8 cellular contexts compared by ENCODE assay signal in genomic region chr1:22710688-22711024, GRCh38. TPM values are rescaled to one million over a fixed set of nuclear protein-coding genes. Genes with fewer than 3 reads are reported as not detected.
A peak's percentile ranks its signal among the peaks of the same experiment; 100 is the strongest.
DNase-seq lines count a peak whose midpoint lies in the region; ATAC-seq and TF ChIP-seq lines count a peak whose summit lies in the region.

TSS of gene EPHB2 (plus strand) at chr1:22710839. CDS start at chr1:22710983, 144 bp downstream.

- no peaks in the 10 kb centered on the region for H4K20me1 ChIP-seq in smooth muscle cell (ENCODE audit: low read depth)

- H3K4me3 Mint-ChIP-seq in brain = peak within 1 kb of the TSS; percentile 88 to 93 (median 90)

- H3K4me3 ChIP-seq in NT2/D1 (ENCODE audit: insufficient read length, low read depth) (peak within 1 kb of the TSS; percentile 42), smooth muscle cell (peak within 1 kb of the TSS; percentile 50)

- H3K4me1 Mint-ChIP-seq in brain = peaks cover 63% of the 10 kb centered on the region

- TF ChIP-seq CTCF in brain (conservative IDR thresholded peaks at IDR 0.05) (no peak), smooth muscle cell (IDR thresholded peaks at IDR 0.05; ENCODE audit: borderline replicate concordance, insufficient read depth, poor library complexity, severe bottlenecking) (no peak)

- H3K9me3 Mint-ChIP-seq in brain = peaks cover 0 to 3% (median 0%) of the 10 kb centered on the region in 5 experiments

- no peak within 1 kb of the TSS for H3K27ac ChIP-seq in smooth muscle cell (ENCODE audit: low read depth)

- no peaks in the 10 kb centered on the region for H3K79me2 ChIP-seq in smooth muscle cell (ENCODE audit: low read depth)

- H3K36me3 Mint-ChIP-seq in brain = peaks cover 14% of the 10 kb centered on the region

- no peaks in the 10 kb centered on the region for H3K36me3 ChIP-seq in NT2/D1 (ENCODE audit: insufficient read depth, insufficient read length, low read length)
- no peaks in the 10 kb centered on the region for H3K36me3 ChIP-seq in smooth muscle cell (ENCODE audit: low read depth)

- 2% methylated on average over 17 of the region's 55 CpGs for WGBS in smooth muscle cell (ENCODE audit: low lambda C conversion rate)

- peak; percentile 60 for ATAC-seq in Right ventricle myocardium inferior
- ATAC-seq in GM18870 (IDR thresholded peaks at IDR 0.05; ENCODE audit: unreplicated experiment) = no peak

- DNase-seq in Right ventricle myocardium inferior (ENCODE audit: missing footprints) (no peak), cardiac septum (ENCODE audit: low spot score) (no peak), NT2/D1 (ENCODE audit: low read depth, low spot score) (no peak), iPS-NIHi7 (ENCODE audit: extremely low spot score) (peak; percentile 75), smooth muscle cell (lab: John Stamatoyannopoulos, UW; ENCODE audit: unreplicated experiment) (peak; percentile 44)
- DNase-seq in central memory CD4-positive, alpha-beta T cell = no peak

- H2AFZ ChIP-seq in smooth muscle cell (ENCODE audit: low read depth) = no peak within 1 kb of the TSS

- H3K9ac ChIP-seq in NT2/D1 (ENCODE audit: insufficient read length, low read depth) (peak within 1 kb of the TSS; percentile 32), smooth muscle cell (ENCODE audit: low read depth) (no peak within 1 kb of the TSS)

- peak within 1 kb of the TSS; percentile 90 for H3K4me2 ChIP-seq in smooth muscle cell

- no peaks in the 10 kb centered on the region for H3F3A ChIP-seq in smooth muscle cell (ENCODE audit: low read depth)

- H3K27me3 Mint-ChIP-seq in brain = peaks cover 2% of the 10 kb centered on the region

- H3K27ac Mint-ChIP-seq in brain = peak within 1 kb of the TSS; percentile 82 to 98 (median 95)

- peaks cover 36% of the 10 kb centered on the region for H3K27me3 ChIP-seq in NT2/D1 (ENCODE audit: insufficient read depth, insufficient read length)
- H3K27me3 ChIP-seq in smooth muscle cell (ENCODE audit: low read depth) = peaks cover 55% of the 10 kb centered on the region

- H3K4me1 ChIP-seq in NT2/D1 (ENCODE audit: insufficient read depth, insufficient read length) = peaks cover 4% of the 10 kb centered on the region
- peaks cover 8% of the 10 kb centered on the region for H3K4me1 ChIP-seq in smooth muscle cell (ENCODE audit: low read depth)

- no peaks in the 10 kb centered on the region for H3K9me3 ChIP-seq in NT2/D1 (ENCODE audit: insufficient read depth, low read length)
- no peaks in the 10 kb centered on the region for H3K9me3 ChIP-seq in smooth muscle cell (replicated peaks; ENCODE audit: low read depth)

- intact Hi-C loops in Right ventricle myocardium inferior (cut with DNase I) (no loop called here), cardiac septum (cut with DNase I) (no loop called here)

RNA-seq across cellular contexts. Expression of gene EPHB2, which starts in this region (rescaled TPM):
- total RNA-seq in Right ventricle myocardium inferior (3.5 TPM), cardiac septum (0.81 TPM), smooth muscle cell (1.8 and 6.7 TPM in 2 replicates)
- polyA plus RNA-seq in brain (ENCODE audit: insufficient read depth, low read depth, low replicate concordance) (29.6 TPM), smooth muscle cell (1.1 and 2.7 TPM in 2 replicates)

Comparison
In these comparisons a context has a peak if more than half of its experiments do, and no peak if none do; other contexts are left out.
1. DNase-seq: peak in iPS-NIHi7 (single experiment) and smooth muscle cell (single experiment); none in Right ventricle myocardium inferior (single experiment), cardiac septum (single experiment), NT2/D1 (single experiment) and central memory CD4-positive, alpha-beta T cell (single experiment).